Comparison of ENCODE assay signal across 1 cellular context in the genomic region with DNA sequence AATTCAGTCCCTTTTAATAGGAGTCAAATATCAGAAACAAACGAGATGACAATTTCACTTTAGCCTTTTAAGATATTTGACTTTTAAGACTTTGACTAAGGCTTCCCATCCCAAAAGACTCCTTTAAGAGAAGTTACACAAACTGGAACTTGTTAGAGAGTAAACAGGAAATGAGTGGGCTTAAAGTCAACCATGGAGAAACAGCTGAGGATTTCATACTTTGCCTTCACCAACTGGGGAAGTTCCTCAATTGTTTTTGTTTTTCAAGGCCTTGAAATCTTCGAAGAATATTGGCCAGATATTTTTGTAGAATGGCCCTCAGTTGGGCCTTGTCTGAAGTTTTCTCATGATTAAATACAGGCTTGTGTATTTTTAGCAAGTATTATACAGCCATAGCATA.
TF ChIP-seq lines count a peak whose summit lies in the region.

No MANE protein-coding gene starts in this region.

TF ChIP-seq in GM12878, 131 proteins besides CTCF, POLR2A, EP300 and RAD21 (continued from another document):
- TF ChIP-seq, protein P1, sequence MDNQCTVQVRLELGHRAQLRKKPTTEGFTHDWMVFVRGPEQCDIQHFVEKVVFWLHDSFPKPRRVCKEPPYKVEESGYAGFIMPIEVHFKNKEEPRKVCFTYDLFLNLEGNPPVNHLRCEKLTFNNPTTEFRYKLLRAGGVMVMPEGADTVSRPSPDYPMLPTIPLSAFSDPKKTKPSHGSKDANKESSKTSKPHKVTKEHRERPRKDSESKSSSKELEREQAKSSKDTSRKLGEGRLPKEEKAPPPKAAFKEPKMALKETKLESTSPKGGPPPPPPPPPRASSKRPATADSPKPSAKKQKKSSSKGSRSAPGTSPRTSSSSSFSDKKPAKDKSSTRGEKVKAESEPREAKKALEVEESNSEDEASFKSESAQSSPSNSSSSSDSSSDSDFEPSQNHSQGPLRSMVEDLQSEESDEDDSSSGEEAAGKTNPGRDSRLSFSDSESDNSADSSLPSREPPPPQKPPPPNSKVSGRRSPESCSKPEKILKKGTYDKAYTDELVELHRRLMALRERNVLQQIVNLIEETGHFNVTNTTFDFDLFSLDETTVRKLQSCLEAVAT (IDR thresholded peaks at IDR 0.05), result no peak
- TF ChIP-seq, protein P2, sequence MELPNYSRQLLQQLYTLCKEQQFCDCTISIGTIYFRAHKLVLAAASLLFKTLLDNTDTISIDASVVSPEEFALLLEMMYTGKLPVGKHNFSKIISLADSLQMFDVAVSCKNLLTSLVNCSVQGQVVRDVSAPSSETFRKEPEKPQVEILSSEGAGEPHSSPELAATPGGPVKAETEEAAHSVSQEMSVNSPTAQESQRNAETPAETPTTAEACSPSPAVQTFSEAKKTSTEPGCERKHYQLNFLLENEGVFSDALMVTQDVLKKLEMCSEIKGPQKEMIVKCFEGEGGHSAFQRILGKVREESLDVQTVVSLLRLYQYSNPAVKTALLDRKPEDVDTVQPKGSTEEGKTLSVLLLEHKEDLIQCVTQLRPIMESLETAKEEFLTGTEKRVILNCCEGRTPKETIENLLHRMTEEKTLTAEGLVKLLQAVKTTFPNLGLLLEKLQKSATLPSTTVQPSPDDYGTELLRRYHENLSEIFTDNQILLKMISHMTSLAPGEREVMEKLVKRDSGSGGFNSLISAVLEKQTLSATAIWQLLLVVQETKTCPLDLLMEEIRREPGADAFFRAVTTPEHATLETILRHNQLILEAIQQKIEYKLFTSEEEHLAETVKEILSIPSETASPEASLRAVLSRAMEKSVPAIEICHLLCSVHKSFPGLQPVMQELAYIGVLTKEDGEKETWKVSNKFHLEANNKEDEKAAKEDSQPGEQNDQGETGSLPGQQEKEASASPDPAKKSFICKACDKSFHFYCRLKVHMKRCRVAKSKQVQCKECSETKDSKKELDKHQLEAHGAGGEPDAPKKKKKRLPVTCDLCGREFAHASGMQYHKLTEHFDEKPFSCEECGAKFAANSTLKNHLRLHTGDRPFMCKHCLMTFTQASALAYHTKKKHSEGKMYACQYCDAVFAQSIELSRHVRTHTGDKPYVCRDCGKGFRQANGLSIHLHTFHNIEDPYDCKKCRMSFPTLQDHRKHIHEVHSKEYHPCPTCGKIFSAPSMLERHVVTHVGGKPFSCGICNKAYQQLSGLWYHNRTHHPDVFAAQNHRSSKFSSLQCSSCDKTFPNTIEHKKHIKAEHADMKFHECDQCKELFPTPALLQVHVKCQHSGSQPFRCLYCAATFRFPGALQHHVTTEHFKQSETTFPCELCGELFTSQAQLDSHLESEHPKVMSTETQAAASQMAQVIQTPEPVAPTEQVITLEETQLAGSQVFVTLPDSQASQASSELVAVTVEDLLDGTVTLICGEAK (IDR thresholded peaks at IDR 0.05; ENCODE audit: borderline replicate concordance), result no peak
